In the genomic region with DNA sequence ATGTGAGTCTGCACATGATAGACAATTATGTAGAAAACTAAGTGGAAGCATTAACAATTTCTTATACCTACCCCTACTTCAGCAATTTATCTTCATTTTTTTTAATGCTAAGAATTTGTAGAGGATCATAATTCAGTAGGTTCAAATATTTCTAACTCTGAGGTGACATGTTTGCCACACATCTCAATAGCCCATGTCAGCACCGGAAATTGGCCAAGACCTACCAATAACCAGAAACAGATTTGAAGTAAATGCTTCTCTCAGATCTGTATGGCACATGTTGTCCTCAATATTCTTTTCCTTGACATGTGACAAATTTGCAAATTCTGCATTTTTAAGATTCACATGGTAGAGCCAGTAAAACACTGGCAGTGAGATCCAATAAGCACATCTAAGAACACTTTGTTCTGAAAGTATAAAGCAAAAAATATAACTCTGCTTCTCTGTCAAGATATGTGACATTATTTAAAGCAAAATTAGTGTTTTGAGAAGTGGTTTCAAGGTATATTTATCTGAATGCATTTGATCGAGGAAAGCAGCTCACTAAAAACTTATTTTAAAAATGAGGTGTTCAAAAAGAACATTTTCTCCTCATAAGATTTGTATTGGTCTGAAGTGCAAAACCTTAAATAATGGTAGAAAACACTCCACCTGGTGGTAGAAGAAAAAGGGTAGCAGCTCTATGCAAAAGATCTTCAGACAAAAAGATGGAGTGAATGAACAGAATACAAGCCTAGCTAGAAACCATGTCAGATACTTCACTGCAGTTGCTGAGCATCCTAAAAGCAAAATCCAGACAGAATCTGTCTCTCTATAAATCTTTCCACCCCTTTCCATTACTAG, we compare ENCODE assay signal across 8 cellular contexts.
DNase-seq lines count a peak whose midpoint lies in the region; ATAC-seq and TF ChIP-seq lines count a peak whose summit lies in the region.

No MANE protein-coding gene starts in this region.

- no peaks in the 10 kb centered on the region for H3K27me3 Mint-ChIP-seq in activated T-helper 1 cell treated with anti-CD3 and anti-CD28 coated beads, Interleukin-12 subunit alpha, Interleukin-12 subunit beta, Interleukin-2, Interleukin-4 antibody, amounts not matched to agents 30 ng/mL and 10 ng/mL and 1 ng/mL, durations not matched to agents 14 hours and 24 hours and 36 hours (ENCODE audit: insufficient read depth)
- no peaks in the 10 kb centered on the region for H3K27me3 Mint-ChIP-seq in stimulated activated memory B cell treated with anti-CD40 and anti-IgM and Interleukin-4, amounts not matched to agents 10 μg/mL and 1 μg/mL and 100 μg/mL, for 72 hours

- ATAC-seq in GM18867 (IDR thresholded peaks at IDR 0.05; ENCODE audit: unreplicated experiment) (peak; percentile 66), GM18505 (IDR thresholded peaks at IDR 0.05; ENCODE audit: unreplicated experiment) (no peak)
- no peak for ATAC-seq in stimulated activated memory B cell treated with anti-CD40 and anti-IgM and Interleukin-4, amounts not matched to agents 10 μg/mL and 1 μg/mL and 100 μg/mL, for 72 hours

- no peaks in the 10 kb centered on the region for H3K9me3 ChIP-seq in esophagus muscularis mucosa

- no peak for TF ChIP-seq EP300 in esophagus muscularis mucosa (IDR thresholded peaks at IDR 0.05)

- CTCF ChIA-PET in AG04449 (lab: Yijun Ruan, JAX): interaction anchor here (0.7 to 9.7 kb wide), 36 partner anchors 9 to 1633 kb away, joined by 3 to 131 read pairs (median 4); partner anchors contain the start of gene PITX2

- WGBS in esophagus muscularis mucosa: 85% methylated on average over 2 of the region's 2 CpGs

- no peak overlapping the region for H3K27ac Mint-ChIP-seq in activated T-helper 1 cell treated with anti-CD3 and anti-CD28 coated beads, Interleukin-12 subunit alpha, Interleukin-12 subunit beta, Interleukin-2, Interleukin-4 antibody, amounts not matched to agents 30 ng/mL and 10 ng/mL and 1 ng/mL, durations not matched to agents 14 hours and 24 hours and 36 hours
- H3K27ac Mint-ChIP-seq in stimulated activated memory B cell treated with anti-CD40 and anti-IgM and Interleukin-4, amounts not matched to agents 10 μg/mL and 1 μg/mL and 100 μg/mL, for 72 hours: no peak overlapping the region

- no peaks in the 10 kb centered on the region for H3K4me1 ChIP-seq in esophagus muscularis mucosa

- intact Hi-C loops in esophagus muscularis mucosa (cut with DNase I): no loop called here
- intact Hi-C loops in activated T-helper 1 cell treated with anti-CD3 and anti-CD28 coated beads, Interleukin-12 subunit alpha, Interleukin-12 subunit beta, Interleukin-2, Interleukin-4 antibody, amounts not matched to agents 30 ng/mL and 10 ng/mL and 1 ng/mL, durations not matched to agents 14 hours and 24 hours and 36 hours (cut with micrococcal nuclease): loop anchor here (5.0 kb wide), 2 partner anchors 999 to 1634 kb away; no protein-coding TSS in a partner anchor

- H3K9me3 Mint-ChIP-seq in activated T-helper 1 cell treated with anti-CD3 and anti-CD28 coated beads, Interleukin-12 subunit alpha, Interleukin-12 subunit beta, Interleukin-2, Interleukin-4 antibody, amounts not matched to agents 30 ng/mL and 10 ng/mL and 1 ng/mL, durations not matched to agents 14 hours and 24 hours and 36 hours: no peaks in the 10 kb centered on the region
- H3K9me3 Mint-ChIP-seq in stimulated activated memory B cell treated with anti-CD40 and anti-IgM and Interleukin-4, amounts not matched to agents 10 μg/mL and 1 μg/mL and 100 μg/mL, for 72 hours: no peaks in the 10 kb centered on the region

- H3K4me3 ChIP-seq in AG04449 (ENCODE audit: low read depth, low read length) (no peak overlapping the region), esophagus muscularis mucosa (no peak overlapping the region)

- H3K36me3 ChIP-seq in esophagus muscularis mucosa: no peaks in the 10 kb centered on the region

- DNase-seq in AG04449 (ENCODE audit: low read depth, low spot score) (no peak), NCI-H345 (lab: John Stamatoyannopoulos, UW) (peak; percentile 26), esophagus muscularis mucosa (ENCODE audit: extremely low spot score) (no peak), NCI-H1436 treated with DMSO at 0.1 percent for 48 hours (lab: John Stamatoyannopoulos, UW) (no peak)
- no peak for DNase-seq in activated T-helper 1 cell treated with anti-CD3 and anti-CD28 coated beads, Interleukin-12 subunit alpha, Interleukin-12 subunit beta, Interleukin-2, Interleukin-4 antibody, amounts not matched to agents 30 ng/mL and 10 ng/mL and 1 ng/mL, durations not matched to agents 14 hours and 24 hours and 36 hours (ENCODE audit: low spot score)

- TF ChIP-seq POLR2A in esophagus muscularis mucosa (IDR thresholded peaks at IDR 0.05; ENCODE audit: low read depth): no peak
- TF ChIP-seq POLR2A in GM18505 (IDR thresholded peaks at IDR 0.05; ENCODE audit: borderline replicate concordance, extremely low read depth, insufficient read depth, insufficient read length): no peak

- peaks cover 0 to 9% (median 0%) of the 10 kb centered on the region in 4 donors for H3K27me3 ChIP-seq in esophagus muscularis mucosa

- H3K4me3 Mint-ChIP-seq in activated T-helper 1 cell treated with anti-CD3 and anti-CD28 coated beads, Interleukin-12 subunit alpha, Interleukin-12 subunit beta, Interleukin-2, Interleukin-4 antibody, amounts not matched to agents 30 ng/mL and 10 ng/mL and 1 ng/mL, durations not matched to agents 14 hours and 24 hours and 36 hours: no peak overlapping the region
- no peak overlapping the region for H3K4me3 Mint-ChIP-seq in stimulated activated memory B cell treated with anti-CD40 and anti-IgM and Interleukin-4, amounts not matched to agents 10 μg/mL and 1 μg/mL and 100 μg/mL, for 72 hours

- H3K36me3 Mint-ChIP-seq in activated T-helper 1 cell treated with anti-CD3 and anti-CD28 coated beads, Interleukin-12 subunit alpha, Interleukin-12 subunit beta, Interleukin-2, Interleukin-4 antibody, amounts not matched to agents 30 ng/mL and 10 ng/mL and 1 ng/mL, durations not matched to agents 14 hours and 24 hours and 36 hours (ENCODE audit: low read depth): no peaks in the 10 kb centered on the region
- H3K36me3 Mint-ChIP-seq in stimulated activated memory B cell treated with anti-CD40 and anti-IgM and Interleukin-4, amounts not matched to agents 10 μg/mL and 1 μg/mL and 100 μg/mL, for 72 hours: no peaks in the 10 kb centered on the region

- no peaks in the 10 kb centered on the region for H3K4me1 Mint-ChIP-seq in activated T-helper 1 cell treated with anti-CD3 and anti-CD28 coated beads, Interleukin-12 subunit alpha, Interleukin-12 subunit beta, Interleukin-2, Interleukin-4 antibody, amounts not matched to agents 30 ng/mL and 10 ng/mL and 1 ng/mL, durations not matched to agents 14 hours and 24 hours and 36 hours (ENCODE audit: low read depth)
- H3K4me1 Mint-ChIP-seq in stimulated activated memory B cell treated with anti-CD40 and anti-IgM and Interleukin-4, amounts not matched to agents 10 μg/mL and 1 μg/mL and 100 μg/mL, for 72 hours: no peaks in the 10 kb centered on the region

- TF ChIP-seq CTCF in AG04449 (IDR thresholded peaks at IDR 0.05; ENCODE audit: insufficient read depth, low read length, missing control alignments) (peak; percentile 33), esophagus muscularis mucosa (IDR thresholded peaks at IDR 0.05) (peak in 2 of 3 experiments; percentile 15 to 18)

- POLR2A ChIA-PET in AG04449 (lab: Yijun Ruan, JAX): no interaction called here

- no peak overlapping the region for H3K27ac ChIP-seq in esophagus muscularis mucosa (replicated peaks in 1 of 4)
